Comparison of ENCODE assay signal across 8 cellular contexts in genomic region chrX:72276478-72276953, GRCh38. TPM values are rescaled to one million over a fixed set of nuclear protein-coding genes. Genes with fewer than 3 reads are reported as not detected.
A peak's percentile ranks its signal among the peaks of the same experiment; 100 is the strongest.
DNase-seq lines count a peak whose midpoint lies in the region; ATAC-seq and TF ChIP-seq lines count a peak whose summit lies in the region.

No MANE protein-coding gene starts in this region.

- peak overlapping the region; percentile 90 for H3K27ac Mint-ChIP-seq in activated T-helper 17 cell treated with anti-CD3 and anti-CD28 coated beads, Interleukin-2, amount 50 U/mL, for 72 hours

- H3K4me3 Mint-ChIP-seq in activated T-helper 17 cell treated with anti-CD3 and anti-CD28 coated beads, Interleukin-2, amount 50 U/mL, for 72 hours: peak overlapping the region; percentile 91

- peaks cover 33% of the 10 kb centered on the region for H3K4me1 Mint-ChIP-seq in activated T-helper 17 cell treated with anti-CD3 and anti-CD28 coated beads, Interleukin-2, amount 50 U/mL, for 72 hours

- H4K20me1 ChIP-seq in GM23248 (ENCODE audit: insufficient read depth): peaks cover 8% of the 10 kb centered on the region; the same call in 1 of the 2 replicates

- H3K9me3 ChIP-seq in GM23248 (ENCODE audit: low read depth): no peaks in the 10 kb centered on the region
- no peaks in the 10 kb centered on the region for H3K9me3 ChIP-seq in tibial nerve

- H3K4me3 ChIP-seq in GM23248 (peak overlapping the region; percentile 98), kidney epithelial cell (ENCODE audit: low read depth, low read length) (peak overlapping the region; percentile 94), tibial nerve (peak overlapping the region; percentile 67 to 85 (median 72))

- 1 to 3% methylated on average over 17 to 18 of the region's 18 CpGs for WGBS in GM23248 (ENCODE audit: low coverage in 1 of 2, low lambda C conversion rate in 2 of 2, missing lambda C conversion rate in 2 of 2), 2 experiments
- 1 to 2% methylated on average over 16 to 17 of the region's 18 CpGs for WGBS in tibial nerve, 2 donors

- no peak for TF ChIP-seq EP300 in tibial nerve (IDR thresholded peaks at IDR 0.05)

- peaks cover 37% of the 10 kb centered on the region for H3K4me1 ChIP-seq in GM23248 (ENCODE audit: insufficient read depth)
- H3K4me1 ChIP-seq in tibial nerve: peaks cover 5 to 21% (median 11%) of the 10 kb centered on the region in 4 donors

- peak overlapping the region; percentile 91 for H3K4me2 ChIP-seq in GM23248 (ENCODE audit: unreplicated experiment)

- peaks cover 50% of the 10 kb centered on the region for H3F3A ChIP-seq in GM23248 (ENCODE audit: insufficient read depth)

- peak; percentile 35 for DNase-seq in GM23248
- no peak for DNase-seq in kidney epithelial cell (ENCODE audit: low read depth)
- DNase-seq in tibial nerve (ENCODE audit: low spot score in 2 of 2): no peak
- no peak for DNase-seq in NCI-H2171 treated with DMSO at 0.1 percent for 48 hours (lab: John Stamatoyannopoulos, UW)

- H3K27me3 ChIP-seq in GM23248 (replicated peaks; ENCODE audit: insufficient read depth): no peaks in the 10 kb centered on the region
- peaks cover 6% of the 10 kb centered on the region for H3K27me3 ChIP-seq in kidney epithelial cell (ENCODE audit: control insufficient read depth, insufficient read depth, low read length)
- H3K27me3 ChIP-seq in tibial nerve: peaks cover 0 to 15% of the 10 kb centered on the region in 2 donors

- peaks cover 44% of the 10 kb centered on the region for H3K79me2 ChIP-seq in GM23248 (ENCODE audit: insufficient read depth)

- H3K9me2 ChIP-seq in GM23248 (ENCODE audit: insufficient read depth): no peaks in the 10 kb centered on the region

- no peak for TF ChIP-seq POLR2A in tibial nerve (IDR thresholded peaks at IDR 0.05)

- H2AFZ ChIP-seq in GM23248: peak overlapping the region; percentile 73

- H3K36me3 Mint-ChIP-seq in activated T-helper 17 cell treated with anti-CD3 and anti-CD28 coated beads, Interleukin-2, amount 50 U/mL, for 72 hours (ENCODE audit: low read depth): peaks cover 56% of the 10 kb centered on the region

- H3K27me3 Mint-ChIP-seq in activated T-helper 17 cell treated with anti-CD3 and anti-CD28 coated beads, Interleukin-2, amount 50 U/mL, for 72 hours: peaks cover 6% of the 10 kb centered on the region

- H3K27ac ChIP-seq in C4-2B (peak overlapping the region; percentile 91), GM23248 (peak overlapping the region; percentile 81), tibial nerve (peak overlapping the region; percentile 77 to 84 (median 84))

- H3K9ac ChIP-seq in GM23248: peak overlapping the region; percentile 99

- in situ Hi-C loops in GM23248 (cut with MboI): loop anchor here (25.0 kb wide), 1 partner anchor 261 kb away; no protein-coding TSS in a partner anchor

- H3K36me3 ChIP-seq in GM23248 (ENCODE audit: low read depth): peaks cover 36% of the 10 kb centered on the region
- H3K36me3 ChIP-seq in kidney epithelial cell (ENCODE audit: control insufficient read depth, insufficient read depth, low read length): no peaks in the 10 kb centered on the region
- peaks cover 0 to 37% (median 0%) of the 10 kb centered on the region in 3 donors for H3K36me3 ChIP-seq in tibial nerve

- no peaks in the 10 kb centered on the region for H3K9me3 Mint-ChIP-seq in activated T-helper 17 cell treated with anti-CD3 and anti-CD28 coated beads, Interleukin-2, amount 50 U/mL, for 72 hours

- TF ChIP-seq CTCF in C4-2B (conservative IDR thresholded peaks at IDR 0.05): no peak
- no peak for TF ChIP-seq CTCF in kidney epithelial cell (IDR thresholded peaks at IDR 0.05; ENCODE audit: insufficient read depth, low read length, poor library complexity, severe bottlenecking)
- no peak for TF ChIP-seq CTCF in tibial nerve (IDR thresholded peaks at IDR 0.05)

- ATAC-seq in activated T-helper 17 cell treated with anti-CD3 and anti-CD28 coated beads, Interleukin-2, amount 50 U/mL, for 72 hours (replicated peaks): no peak
- ATAC-seq in HG03108 (IDR thresholded peaks at IDR 0.05; ENCODE audit: unreplicated experiment) (no peak), HG03175 (IDR thresholded peaks at IDR 0.05; ENCODE audit: unreplicated experiment) (no peak)

RNA-seq across cellular contexts. Expression of gene RPS4X, which starts 0.5 kb away (rescaled TPM):
- 511 and 581 TPM in 2 replicates for total RNA-seq in GM23248 (2014; rRNA removed; shearing (Covaris generic))
- 160 and 165 TPM in 2 replicates for polyA plus RNA-seq in GM23248 (2016; fragmentation: Nextera tagmentation; extraction: Ambion mirVana)
- 1,000 to 10,000 TPM; 1,150 to 1,442 TPM for total RNA-seq in activated T-helper 17 cell treated with anti-CD3 and anti-CD28 coated beads, Interleukin-2, amount 50 U/mL, for 72 hours
- 815 and 844 TPM in 2 replicates for total RNA-seq in kidney epithelial cell
- 100 to 1,000 TPM; 573 to 781 (median 713) TPM for total RNA-seq in tibial nerve

RNA-seq across cellular contexts. Expression of gene CITED1, which starts 29.2 kb away (rescaled TPM):
- total RNA-seq in GM23248 (2014; rRNA removed; shearing (Covaris generic)): not detected in 2 replicates
- polyA plus RNA-seq in GM23248 (2016; fragmentation: Nextera tagmentation; extraction: Ambion mirVana): 0.25 TPM in 1 of 2 replicates, not detected in the other
- total RNA-seq in activated T-helper 17 cell treated with anti-CD3 and anti-CD28 coated beads, Interleukin-2, amount 50 U/mL, for 72 hours: not detected
- total RNA-seq in kidney epithelial cell: not detected in 2 replicates
- 1 to 10 TPM in 1 of 4 donors, under 1 TPM in 2, not detected in 1; 0.60 to 1.7 (median 0.84) TPM for total RNA-seq in tibial nerve

RNA-seq across cellular contexts. Expression of gene ERCC6L, which starts 37.7 kb away (rescaled TPM):
- 1.9 and 3.0 TPM in 2 replicates for total RNA-seq in GM23248 (2014; rRNA removed; shearing (Covaris generic))
- 2.1 and 2.4 TPM in 2 replicates for polyA plus RNA-seq in GM23248 (2016; fragmentation: Nextera tagmentation; extraction: Ambion mirVana)
- 10 to 100 TPM; 13.2 to 16.1 TPM for total RNA-seq in activated T-helper 17 cell treated with anti-CD3 and anti-CD28 coated beads, Interleukin-2, amount 50 U/mL, for 72 hours
- total RNA-seq in kidney epithelial cell: 0.82 and 0.92 TPM in 2 replicates
- under 1 TPM in 2 of 4 donors, not detected in 2; under 0.01 to 0.21 TPM for total RNA-seq in tibial nerve
